ENCODE assay signal across 1 cellular context in the genomic region with DNA sequence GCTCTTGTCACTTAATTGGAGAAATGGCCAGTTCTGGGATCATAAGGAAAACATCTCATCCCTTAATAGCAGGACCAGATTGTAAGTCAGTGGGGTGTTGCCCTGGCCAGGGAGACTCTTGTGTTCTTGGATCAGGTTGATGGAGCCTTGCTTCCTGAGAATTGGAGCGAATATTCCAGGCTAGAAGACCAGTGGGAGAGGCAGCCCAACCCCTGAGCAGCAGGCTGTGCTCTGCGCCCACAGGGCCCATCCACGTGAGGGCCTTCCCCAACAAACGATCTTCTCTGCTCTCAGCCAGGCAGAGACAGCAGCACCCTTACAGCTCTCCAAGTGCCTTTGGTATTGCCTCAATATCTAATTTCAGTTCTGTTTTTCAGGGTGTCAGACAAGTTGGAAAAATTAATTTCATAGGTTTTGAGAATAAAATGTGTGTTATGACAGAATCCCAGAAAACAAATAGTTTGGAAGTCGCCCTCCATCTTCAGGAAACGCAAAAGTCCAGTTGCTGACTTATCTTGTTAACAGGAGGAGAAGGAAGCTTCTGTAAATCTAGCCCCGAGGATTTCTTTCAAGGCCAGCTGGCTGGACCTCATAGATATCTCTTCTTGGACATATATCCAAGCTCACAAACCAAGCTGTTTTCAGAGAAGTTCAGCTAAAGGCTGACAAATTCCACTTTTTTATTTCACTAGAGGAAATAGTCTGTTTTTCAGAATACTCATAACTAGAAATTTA.
TF ChIP-seq lines count a peak whose summit lies in the region.

No MANE protein-coding gene starts in this region.

TF ChIP-seq in SK-N-SH treated with all-trans-retinoic acid at 6 μM for 48 hours, 23 proteins besides CTCF, POLR2A, EP300 and RAD21 (continued from another document):
- TF ChIP-seq, protein P1, sequence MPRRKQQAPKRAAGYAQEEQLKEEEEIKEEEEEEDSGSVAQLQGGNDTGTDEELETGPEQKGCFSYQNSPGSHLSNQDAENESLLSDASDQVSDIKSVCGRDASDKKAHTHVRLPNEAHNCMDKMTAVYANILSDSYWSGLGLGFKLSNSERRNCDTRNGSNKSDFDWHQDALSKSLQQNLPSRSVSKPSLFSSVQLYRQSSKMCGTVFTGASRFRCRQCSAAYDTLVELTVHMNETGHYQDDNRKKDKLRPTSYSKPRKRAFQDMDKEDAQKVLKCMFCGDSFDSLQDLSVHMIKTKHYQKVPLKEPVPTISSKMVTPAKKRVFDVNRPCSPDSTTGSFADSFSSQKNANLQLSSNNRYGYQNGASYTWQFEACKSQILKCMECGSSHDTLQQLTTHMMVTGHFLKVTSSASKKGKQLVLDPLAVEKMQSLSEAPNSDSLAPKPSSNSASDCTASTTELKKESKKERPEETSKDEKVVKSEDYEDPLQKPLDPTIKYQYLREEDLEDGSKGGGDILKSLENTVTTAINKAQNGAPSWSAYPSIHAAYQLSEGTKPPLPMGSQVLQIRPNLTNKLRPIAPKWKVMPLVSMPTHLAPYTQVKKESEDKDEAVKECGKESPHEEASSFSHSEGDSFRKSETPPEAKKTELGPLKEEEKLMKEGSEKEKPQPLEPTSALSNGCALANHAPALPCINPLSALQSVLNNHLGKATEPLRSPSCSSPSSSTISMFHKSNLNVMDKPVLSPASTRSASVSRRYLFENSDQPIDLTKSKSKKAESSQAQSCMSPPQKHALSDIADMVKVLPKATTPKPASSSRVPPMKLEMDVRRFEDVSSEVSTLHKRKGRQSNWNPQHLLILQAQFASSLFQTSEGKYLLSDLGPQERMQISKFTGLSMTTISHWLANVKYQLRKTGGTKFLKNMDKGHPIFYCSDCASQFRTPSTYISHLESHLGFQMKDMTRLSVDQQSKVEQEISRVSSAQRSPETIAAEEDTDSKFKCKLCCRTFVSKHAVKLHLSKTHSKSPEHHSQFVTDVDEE (CRISPR knock-in tag; IDR thresholded peaks at IDR 0.05), result no peak
- no peak for TF ChIP-seq ARNTL (CRISPR knock-in tag; IDR thresholded peaks at IDR 0.05; ENCODE audit: borderline replicate concordance, low read depth)
- no peak for TF ChIP-seq ZFP30 (CRISPR knock-in tag; IDR thresholded peaks at IDR 0.05)
